In the genomic region with DNA sequence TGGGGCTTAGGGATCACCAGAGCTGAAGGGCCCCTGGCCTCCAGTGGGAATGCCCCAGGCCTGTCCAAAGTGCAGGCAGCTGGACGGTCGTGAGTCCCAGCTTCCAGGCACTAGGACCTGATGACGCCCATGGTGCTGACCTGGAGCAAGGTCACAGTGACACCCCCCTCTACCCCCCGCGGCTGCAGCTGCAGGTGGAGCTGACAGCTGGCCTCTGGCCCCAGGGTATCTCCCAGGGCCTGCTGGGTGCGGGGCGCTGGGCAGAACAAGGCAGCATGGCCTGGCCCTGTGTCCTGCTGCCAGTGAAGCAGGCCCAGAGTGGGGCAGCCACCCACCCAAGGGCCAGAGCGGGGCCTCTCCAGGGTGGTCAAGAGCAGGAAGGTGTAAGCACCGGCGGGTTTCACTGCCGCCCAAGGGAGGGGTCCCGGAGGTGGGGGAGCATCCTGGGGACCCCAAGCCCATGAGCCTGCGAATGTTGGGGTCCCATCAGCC, we compare ENCODE assay signal across 1 cellular context.
TF ChIP-seq lines count a peak whose summit lies in the region.

No MANE protein-coding gene starts in this region.

TF ChIP-seq in endothelial cell of umbilical vein, 7 proteins besides CTCF, POLR2A, EP300 and RAD21:
- TF ChIP-seq FOS (IDR thresholded peaks at IDR 0.05; ENCODE audit: borderline replicate concordance, insufficient read depth, low read length) (no peak), JUN (IDR thresholded peaks at IDR 0.05; ENCODE audit: borderline replicate concordance, insufficient read depth, insufficient read length, low read depth) (no peak), GATA2 (IDR thresholded peaks at IDR 0.05; ENCODE audit: insufficient read depth, insufficient read length, low read depth, low read length) (no peak), EZH2 (IDR thresholded peaks at IDR 0.05; ENCODE audit: borderline replicate concordance, low read depth, low read length, severe bottlenecking) (no peak), POLR2AphosphoS5 (IDR thresholded peaks at IDR 0.05; ENCODE audit: insufficient read depth, low read depth, low read length) (no peak), MYC (IDR thresholded peaks at IDR 0.05; ENCODE audit: low read depth, low read length) (no peak)
- TF ChIP-seq, protein P1, sequence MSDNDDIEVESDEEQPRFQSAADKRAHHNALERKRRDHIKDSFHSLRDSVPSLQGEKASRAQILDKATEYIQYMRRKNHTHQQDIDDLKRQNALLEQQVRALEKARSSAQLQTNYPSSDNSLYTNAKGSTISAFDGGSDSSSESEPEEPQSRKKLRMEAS (IDR thresholded peaks at IDR 0.05; ENCODE audit: insufficient read depth, insufficient read length) = no peak
TF ChIP-seq in endothelial cell of umbilical vein: peak in this region for 0.
